8 cellular contexts compared by ENCODE assay signal in the genomic region with DNA sequence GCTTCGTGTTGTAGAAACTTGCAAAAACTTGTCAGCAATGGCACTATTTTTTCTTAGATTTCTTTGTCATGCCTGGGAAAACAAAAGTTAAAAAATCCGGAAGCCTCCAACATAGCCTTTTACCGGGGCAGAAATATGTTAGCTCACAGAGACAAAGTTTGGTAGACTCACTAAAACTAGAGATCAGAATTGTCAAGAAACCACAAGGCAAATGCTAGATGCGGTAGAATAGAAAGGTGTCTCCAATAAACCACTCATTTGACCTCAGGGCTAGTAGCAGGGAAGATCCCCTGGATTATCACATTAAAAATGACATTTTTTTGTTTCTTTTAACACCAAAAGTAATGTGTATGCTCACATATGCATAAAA. TPM values are rescaled to one million over a fixed set of nuclear protein-coding genes. Genes with fewer than 3 reads are reported as not detected.
DNase-seq lines count a peak whose midpoint lies in the region; ATAC-seq, FAIRE-seq and TF ChIP-seq lines count a peak whose summit lies in the region.

No MANE protein-coding gene starts in this region.

- H3K4me3 ChIP-seq in fibroblast of lung (replicated peaks in 1 of 4; ENCODE audit: control extremely low read depth in 1 of 4, insufficient read depth in 1 of 4, low read depth in 3 of 4, low read length in 4 of 4) (peak overlapping the region; percentile 1 to 60 (median 43)), sigmoid colon (peak overlapping the region; percentile 12 to 35 (median 28))

- intact Hi-C loops in sigmoid colon (cut with DNase I): no loop called here

- DNase-seq in RPMI8226 (peak; percentile 15), fibroblast of lung (ENCODE audit: low read depth in 2 of 2) (no peak), sigmoid colon (no peak), NCI-H1092 treated with DMSO at 0.1 percent for 48 hours (lab: John Stamatoyannopoulos, UW) (no peak), GM19239 (ENCODE audit: insufficient read length, low spot score) (no peak)

- no peaks in the 10 kb centered on the region for H3K79me2 ChIP-seq in fibroblast of lung (ENCODE audit: control insufficient read depth, insufficient read depth, low read length)

- no peak for FAIRE-seq in GM19239 (lab: Jason Lieb, UNC)

- TF ChIP-seq CTCF in fibroblast of lung (conservative IDR thresholded peaks at IDR 0.05 in 1 of 2, IDR thresholded peaks at IDR 0.05 in 1 of 2; ENCODE audit: low read depth in 1 of 2, low read length in 2 of 2) (no peak), sigmoid colon (IDR thresholded peaks at IDR 0.05) (no peak)

- no peak overlapping the region for H3K9ac ChIP-seq in fibroblast of lung (ENCODE audit: insufficient read depth, low read length)

- peak; percentile 13 for ATAC-seq in GM19438 (IDR thresholded peaks at IDR 0.05; ENCODE audit: low read depth, unreplicated experiment)
- no peak for ATAC-seq in GM21723 (IDR thresholded peaks at IDR 0.05; ENCODE audit: unreplicated experiment)
- ATAC-seq in GM18498 (IDR thresholded peaks at IDR 0.05; ENCODE audit: unreplicated experiment): no peak

- H3K4me2 ChIP-seq in fibroblast of lung (ENCODE audit: extremely low read depth, insufficient read depth, low read length): peak overlapping the region; percentile 84

- no peaks in the 10 kb centered on the region for H3K36me3 ChIP-seq in fibroblast of lung (ENCODE audit: control insufficient read depth, insufficient read depth, low read length)
- no peaks in the 10 kb centered on the region for H3K36me3 ChIP-seq in sigmoid colon

- H2AFZ ChIP-seq in fibroblast of lung (ENCODE audit: low read length): peak overlapping the region; percentile 15

- TF ChIP-seq EP300 in sigmoid colon (IDR thresholded peaks at IDR 0.05): no peak

- no peaks in the 10 kb centered on the region for H4K20me1 ChIP-seq in fibroblast of lung (ENCODE audit: control insufficient read depth, extremely low read depth, insufficient read depth, low read length)

- no peak for TF ChIP-seq POLR2A in sigmoid colon (IDR thresholded peaks at IDR 0.05)

- H3K9me3 ChIP-seq in fibroblast of lung (ENCODE audit: control insufficient read depth, insufficient read depth, low read depth, low read length) (no peaks in the 10 kb centered on the region), sigmoid colon (no peaks in the 10 kb centered on the region)

- 1 to 12% methylated on average over 4 of the region's 4 CpGs for WGBS in sigmoid colon, 2 donors

- H3K27me3 ChIP-seq in fibroblast of lung (ENCODE audit: control insufficient read depth, insufficient read depth, low read length): no peaks in the 10 kb centered on the region
- H3K27me3 ChIP-seq in sigmoid colon: no peaks in the 10 kb centered on the region

- H3K4me1 ChIP-seq in fibroblast of lung (ENCODE audit: control insufficient read depth, extremely low read depth, insufficient read depth, low read length) (no peaks in the 10 kb centered on the region), sigmoid colon (no peaks in the 10 kb centered on the region)

- no peak overlapping the region for H3K27ac ChIP-seq in fibroblast of lung (ENCODE audit: insufficient read depth, low read length)
- peak overlapping the region; percentile 36 to 57 (median 44) for H3K27ac ChIP-seq in sigmoid colon

RNA-seq across cellular contexts. Expression of gene CASP10, which starts 0.4 kb away (rescaled TPM):
- total RNA-seq in fibroblast of lung: 4.9 and 8.1 TPM in 2 replicates
- 5.0 and 5.5 TPM in 2 replicates for polyA plus RNA-seq in fibroblast of lung
- 2.5 and 2.9 TPM in 2 replicates for polyA plus RNA-seq in fibroblast of lung (2012)
- 2.2 and 6.8 TPM in 2 replicates for polyA minus RNA-seq in fibroblast of lung (ENCODE audit: low replicate concordance)
- total RNA-seq in sigmoid colon: 10 to 100 TPM in 1 of 4 donors, 1 to 10 TPM in 3; 3.9 to 18.3 (median 5.0) TPM
- polyA plus RNA-seq in sigmoid colon: 10 to 100 TPM; 11.4 to 26.9 (median 18.0) TPM
